24 cellular contexts compared by ENCODE assay signal in genomic region chr12:49970030-49970429, GRCh38. TPM values are rescaled to one million over a fixed set of nuclear protein-coding genes. Genes with fewer than 3 reads are reported as not detected.
"Had no signal": no experiment of that assay in that cellular context is flagged by ENCODE, and none has a peak within 500 bp of the region (broad histone marks: within the 10 kb centered on the region; RNA-seq: fewer than 3 reads in every experiment).

No MANE protein-coding gene starts in this region.

- H3K27me3 ChIP-seq: Peyer's patch had no signal

- H3K4me3 ChIP-seq: adrenal gland, Peyer's patch, SJCRH30 had no signal

- H3K36me3 ChIP-seq: adrenal gland, Peyer's patch, SJCRH30 had no signal

- DNase-seq: activated CD4-positive, alpha-beta T cell treated with anti-CD3 and anti-CD28 coated beads for 4 hours; activated CD8-positive, alpha-beta memory T cell treated with anti-CD3 and anti-CD28 coated beads, Interleukin-2, amount 50 U/mL, for 48 hours; activated CD8-positive, alpha-beta T cell treated with anti-CD3 and anti-CD28 coated beads for 36 hours; activated naive CD4-positive, alpha-beta T cell treated with anti-CD3 and anti-CD28 coated beads, Interleukin-2, amount 50 U/mL, for 16 hours; activated naive CD8-positive, alpha-beta T cell treated with anti-CD3 and anti-CD28 coated beads, Interleukin-2, amount 10 ng/mL, durations not matched to agents 7 days and 5 days; activated T-cell treated with anti-CD3 and anti-CD28 coated beads, Interleukin-2, amount 50 U/mL, for 1 hour; adrenal gland; NCI-H1092; NCI-H1417; NCI-H1930; NCI-H2171; NCI-H2227 treated with DMSO at 0.1 percent for 48 hours; NCI-H526; NCI-H82; Right ventricle myocardium superior; SJCRH30; SK-N-SH; T-helper 1 cell had no signal

- H3K9me3 ChIP-seq: adrenal gland, Peyer's patch, SJCRH30, SK-N-SH had no signal

- ATAC-seq: activated CD8-positive, alpha-beta T cell treated with anti-CD3 and anti-CD28 coated beads for 36 hours had no signal

- H3K27ac ChIP-seq: adrenal gland, KMS-11, Peyer's patch, SJCRH30, VCaP had no signal

RNA-seq across cellular contexts. Expression of gene AQP6, which starts 2.7 kb away (rescaled TPM):
- total RNA-seq: activated CD8-positive, alpha-beta T cell treated with anti-CD3 and anti-CD28 coated beads for 36 hours; activated naive CD8-positive, alpha-beta T cell treated with anti-CD3 and anti-CD28 coated beads, Interleukin-2, amount 10 ng/mL, durations not matched to agents 7 days and 5 days; MCF 10A; Peyer's patch; Right ventricle myocardium superior; SJCRH30; T-helper 2 cell treated with Interferon-gamma antibody and Interleukin-4, amounts not matched to agents 100 ng/mL and 5 ng/mL, for 36 hours had no signal

RNA-seq across cellular contexts. Expression of gene AQP5, which starts 8.4 kb away (rescaled TPM):
- total RNA-seq: activated CD8-positive, alpha-beta T cell treated with anti-CD3 and anti-CD28 coated beads for 36 hours; activated naive CD8-positive, alpha-beta T cell treated with anti-CD3 and anti-CD28 coated beads, Interleukin-2, amount 10 ng/mL, durations not matched to agents 7 days and 5 days; MCF 10A; NCI-H460; Peyer's patch; T-helper 2 cell treated with Interferon-gamma antibody and Interleukin-4, amounts not matched to agents 100 ng/mL and 5 ng/mL, for 36 hours had no signal

RNA-seq across cellular contexts. Expression of gene AQP2, which starts 19.5 kb away (rescaled TPM):
- total RNA-seq: activated CD8-positive, alpha-beta T cell treated with anti-CD3 and anti-CD28 coated beads for 36 hours; activated naive CD8-positive, alpha-beta T cell treated with anti-CD3 and anti-CD28 coated beads, Interleukin-2, amount 10 ng/mL, durations not matched to agents 7 days and 5 days; MCF 10A; NCI-H460; Peyer's patch; Right ventricle myocardium superior; SJCRH30; T-helper 2 cell treated with Interferon-gamma antibody and Interleukin-4, amounts not matched to agents 100 ng/mL and 5 ng/mL, for 36 hours had no signal
